Comparison of ENCODE assay signal across 19 cellular contexts in genomic region chr15:27903405-27903804, GRCh38.
"Had no signal": no experiment of that assay in that cellular context is flagged by ENCODE, and none has a peak within 500 bp of the region (broad histone marks: within the 10 kb centered on the region; RNA-seq: fewer than 3 reads in every experiment).

No MANE protein-coding gene starts in this region.

- H3K27ac ChIP-seq: SJSA1, SK-N-MC had no signal

- H3K27me3 ChIP-seq: SJSA1 had no signal

- FAIRE-seq: RCC 7860 had no signal

- DNase-seq: KBM-7, NCI-H1092, NCI-H1105 treated with DMSO at 0.1 percent for 48 hours, NCI-H1417 treated with DMSO at 0.1 percent for 48 hours, NCI-H146, NCI-H1694 treated with DMSO at 0.1 percent for 48 hours, NCI-H1930, NCI-H2081, NCI-H2107, NCI-H2227 treated with DMSO at 0.1 percent for 48 hours, NCI-H524, NCI-H526 treated with DMSO at 0.1 percent for 48 hours, NCI-H748 treated with DMSO at 0.1 percent for 48 hours, Right ventricle myocardium superior, SIG-M5, T-helper 2 cell had no signal

- H3K4me3 ChIP-seq: SJSA1, SK-N-MC had no signal

- H3K9me3 ChIP-seq: SJSA1 had no signal

- H3K36me3 ChIP-seq: SJSA1 had no signal

- H3K4me1 ChIP-seq: SJSA1 had no signal
